8 cellular contexts compared by ENCODE assay signal in the genomic region with DNA sequence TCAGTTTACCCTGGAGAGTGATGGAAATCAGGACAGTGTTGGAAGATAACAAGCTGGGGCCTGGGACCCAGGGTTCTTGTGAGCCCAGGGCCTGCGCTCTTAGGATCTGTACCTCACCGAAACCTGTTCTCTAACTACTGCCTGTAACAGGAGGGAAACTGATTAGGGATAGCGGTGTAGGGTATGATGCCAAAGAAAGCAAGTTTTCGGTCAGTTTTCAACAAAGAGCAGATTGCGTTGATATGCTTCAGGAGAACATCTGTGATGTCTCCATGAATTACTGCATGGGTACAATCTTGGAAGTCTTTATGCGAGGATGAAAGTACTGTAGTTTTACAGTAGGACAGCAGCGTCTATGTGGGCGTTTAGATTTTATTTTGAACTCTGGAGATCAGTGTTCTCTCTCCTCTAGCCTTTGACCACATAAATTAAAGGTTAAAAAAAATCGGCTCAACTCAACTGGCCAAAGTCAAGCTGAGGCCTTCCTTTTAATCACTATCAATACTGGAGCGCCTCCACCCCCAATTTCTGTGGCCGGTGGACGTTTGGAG. TPM values are rescaled to one million over a fixed set of nuclear protein-coding genes. Genes with fewer than 3 reads are reported as not detected.
A peak's percentile ranks its signal among the peaks of the same experiment; 100 is the strongest.
DNase-seq lines count a peak whose midpoint lies in the region; ATAC-seq lines count a peak whose summit lies in the region.

No MANE protein-coding gene starts in this region.

- H3K4me3 ChIP-seq in HUES48 (ENCODE audit: low read depth, low read length) (peak overlapping the region; percentile 83), adipocyte (ENCODE audit: low read length) (peak overlapping the region; percentile 88)

- H3K27me3 Mint-ChIP-seq in immature natural killer cell (ENCODE audit: low read depth in 3 of 3) = peaks cover 13 to 23% (median 18%) of the 10 kb centered on the region in 3 donors

- H3K9me3 ChIP-seq in HUES48 (ENCODE audit: control insufficient read depth, insufficient read depth, low read length) (no peaks in the 10 kb centered on the region), adipocyte (ENCODE audit: control insufficient read depth, low read length) (no peaks in the 10 kb centered on the region)

- no peaks in the 10 kb centered on the region for H3K9me3 Mint-ChIP-seq in immature natural killer cell
- H3K9me3 Mint-ChIP-seq in stimulated activated effector memory CD8-positive, alpha-beta T cell treated with anti-CD3 and anti-CD28 coated beads, Interleukin-12 subunit alpha, Interleukin-12 subunit beta, amount 100 ng/mL, for 72 hours = no peaks in the 10 kb centered on the region

- peaks cover 77 to 86% of the 10 kb centered on the region in 2 donors for H3K4me1 Mint-ChIP-seq in immature natural killer cell
- peaks cover 53% of the 10 kb centered on the region for H3K4me1 Mint-ChIP-seq in stimulated activated effector memory CD8-positive, alpha-beta T cell treated with anti-CD3 and anti-CD28 coated beads, Interleukin-12 subunit alpha, Interleukin-12 subunit beta, amount 100 ng/mL, for 72 hours

- peak overlapping the region; percentile 27 for H3K27ac ChIP-seq in HUES48 (ENCODE audit: low read depth, low read length)

- peaks cover 54% of the 10 kb centered on the region for H3K27me3 ChIP-seq in HUES48 (ENCODE audit: control insufficient read depth, insufficient read depth, low read length)
- no peaks in the 10 kb centered on the region for H3K27me3 ChIP-seq in adipocyte (replicated peaks; ENCODE audit: control insufficient read depth, insufficient read depth, low read length)

- no peak for ATAC-seq in stimulated activated effector memory CD8-positive, alpha-beta T cell treated with anti-CD3 and anti-CD28 coated beads, Interleukin-12 subunit alpha, Interleukin-12 subunit beta, amount 100 ng/mL, for 72 hours

- H3K4me1 ChIP-seq in HUES48 (ENCODE audit: control insufficient read depth, insufficient read depth, low read length) = peaks cover 22% of the 10 kb centered on the region
- peaks cover 60% of the 10 kb centered on the region for H3K4me1 ChIP-seq in adipocyte (ENCODE audit: control insufficient read depth, insufficient read depth, low read length)

- peak overlapping the region; percentile 49 to 78 (median 72) for H3K27ac Mint-ChIP-seq in immature natural killer cell
- peak overlapping the region; percentile 65 for H3K27ac Mint-ChIP-seq in stimulated activated effector memory CD8-positive, alpha-beta T cell treated with anti-CD3 and anti-CD28 coated beads, Interleukin-12 subunit alpha, Interleukin-12 subunit beta, amount 100 ng/mL, for 72 hours

- H3K9ac ChIP-seq in HUES48 (ENCODE audit: low read depth, low read length) (peak overlapping the region; percentile 37; the same call in 1 of the 2 replicates), adipocyte (ENCODE audit: low read length) (peak overlapping the region; percentile 99)

- H3K36me3 Mint-ChIP-seq in immature natural killer cell = no peaks in the 10 kb centered on the region
- peaks cover 88% of the 10 kb centered on the region for H3K36me3 Mint-ChIP-seq in stimulated activated effector memory CD8-positive, alpha-beta T cell treated with anti-CD3 and anti-CD28 coated beads, Interleukin-12 subunit alpha, Interleukin-12 subunit beta, amount 100 ng/mL, for 72 hours

- H3K36me3 ChIP-seq in HUES48 (ENCODE audit: control insufficient read depth, insufficient read depth, low read length) = no peaks in the 10 kb centered on the region
- no peaks in the 10 kb centered on the region for H3K36me3 ChIP-seq in adipocyte (ENCODE audit: control insufficient read depth, insufficient read depth, low read length, severe bottlenecking)

- peak overlapping the region; percentile 77 to 82 (median 78) for H3K4me3 Mint-ChIP-seq in immature natural killer cell
- H3K4me3 Mint-ChIP-seq in stimulated activated effector memory CD8-positive, alpha-beta T cell treated with anti-CD3 and anti-CD28 coated beads, Interleukin-12 subunit alpha, Interleukin-12 subunit beta, amount 100 ng/mL, for 72 hours = peak overlapping the region; percentile 99

- DNase-seq in adipocyte (ENCODE audit: low read depth) (peak; percentile 53), immature natural killer cell (no peak), islet precursor cell (no peak), NCI-H774 (lab: John Stamatoyannopoulos, UW) (no peak), MV-4-11 (lab: John Stamatoyannopoulos, UW) (no peak)
- DNase-seq in stimulated activated effector memory CD8-positive, alpha-beta T cell treated with anti-CD3 and anti-CD28 coated beads, Interleukin-12 subunit alpha, Interleukin-12 subunit beta, amount 100 ng/mL, for 72 hours (ENCODE audit: low spot score in 2 of 2) = peak in 1 of 2 donors; percentile 48
- no peak for DNase-seq in NK-92 treated with Interleukin-12 subunit alpha and Interleukin-12 subunit beta, amount 100 ng/mL, for 24 hours (lab: John Stamatoyannopoulos, UW)

RNA-seq across cellular contexts. Expression of a gene that starts 3.1 kb away (rescaled TPM):
- 10 to 100 TPM in 2 of 3 donors, 1 to 10 TPM in 1; 8.9 to 16.1 (median 14.1) TPM for polyA plus RNA-seq in immature natural killer cell

RNA-seq across cellular contexts. Expression of a gene that starts 58.8 kb away (rescaled TPM):
- polyA plus RNA-seq in immature natural killer cell = 10 to 100 TPM; 16.9 to 23.2 (median 18.2) TPM
